8 cellular contexts compared by ENCODE assay signal in genomic region chr4:174828845-174829701, GRCh38. TPM values are rescaled to one million over a fixed set of nuclear protein-coding genes. Genes with fewer than 3 reads are reported as not detected.
A peak's percentile ranks its signal among the peaks of the same experiment; 100 is the strongest.
DNase-seq lines count a peak whose midpoint lies in the region; ATAC-seq and TF ChIP-seq lines count a peak whose summit lies in the region.

TSS of gene GLRA3 (minus strand) at chr4:174829247. CDS start at chr4:174828811, 436 bp downstream.

- no peak within 1 kb of the TSS for H3K27ac ChIP-seq in cardiac muscle cell
- no peak within 1 kb of the TSS for H3K27ac ChIP-seq in right atrium auricular region
- H3K27ac ChIP-seq in adrenal gland = peak within 1 kb of the TSS in 1 of 5 donors; percentile 53
- no peak within 1 kb of the TSS for H3K27ac ChIP-seq in ascending aorta

- peak; percentile 44 to 89 for DNase-seq in cardiac muscle cell (ENCODE audit: low read depth in 1 of 2, low spot score in 1 of 2)
- DNase-seq in right atrium auricular region (ENCODE audit: low spot score) = no peak
- peak; percentile 90 for DNase-seq in NCI-H2227 treated with DMSO at 0.1 percent for 48 hours (lab: John Stamatoyannopoulos, UW)
- peak in 6 of 7 donors; percentile 15 to 91 (median 25) for DNase-seq in adrenal gland
- DNase-seq in iPS DF 19.7 (ENCODE audit: low read depth, low spot score) = peak; percentile 90
- no peak for DNase-seq in ascending aorta (ENCODE audit: low spot score in 2 of 2)

- TF ChIP-seq CTCF in cardiac muscle cell (IDR thresholded peaks at IDR 0.05; ENCODE audit: low read depth, low read length) = no peak
- no peak for TF ChIP-seq CTCF in right atrium auricular region (IDR thresholded peaks at IDR 0.05)
- TF ChIP-seq CTCF in adrenal gland (IDR thresholded peaks at IDR 0.05) = no peak
- TF ChIP-seq CTCF in ascending aorta (IDR thresholded peaks at IDR 0.05) = no peak

- H3K4me1 ChIP-seq in cardiac muscle cell (ENCODE audit: low read depth) (peaks cover 4% of the 10 kb centered on the region), right atrium auricular region (no peaks in the 10 kb centered on the region), adrenal gland (replicated peaks in 1 of 2) (no peaks in the 10 kb centered on the region), skeletal muscle satellite cell (ENCODE audit: control insufficient read depth, insufficient read depth, low read length) (no peaks in the 10 kb centered on the region), ascending aorta (no peaks in the 10 kb centered on the region)

- peak within 1 kb of the TSS; percentile 39 for H3K4me3 ChIP-seq in cardiac muscle cell
- no peak within 1 kb of the TSS for H3K4me3 ChIP-seq in right atrium auricular region
- peak within 1 kb of the TSS in 1 of 4 donors; percentile 6 for H3K4me3 ChIP-seq in adrenal gland
- peak within 1 kb of the TSS; percentile 57 for H3K4me3 ChIP-seq in skeletal muscle satellite cell (ENCODE audit: low read length)
- peak within 1 kb of the TSS in 1 of 2 donors; percentile 38 for H3K4me3 ChIP-seq in ascending aorta

- intact Hi-C loops in adrenal gland (cut with DNase I) = no loop called here
- intact Hi-C loops in ascending aorta (cut with DNase I) = no loop called here

- no peaks in the 10 kb centered on the region for H3K36me3 ChIP-seq in cardiac muscle cell
- no peaks in the 10 kb centered on the region for H3K36me3 ChIP-seq in right atrium auricular region
- H3K36me3 ChIP-seq in adrenal gland (replicated peaks in 1 of 2) = no peaks in the 10 kb centered on the region
- H3K36me3 ChIP-seq in skeletal muscle satellite cell (ENCODE audit: insufficient read depth, low read length) = no peaks in the 10 kb centered on the region
- H3K36me3 ChIP-seq in ascending aorta = no peaks in the 10 kb centered on the region

- ATAC-seq in HG02981 (IDR thresholded peaks at IDR 0.05; ENCODE audit: unreplicated experiment) = peak; percentile 77

- WGBS in adrenal gland, 4 donors = 1 to 6% (median 2%) methylated on average over 29 to 40 of the region's 40 CpGs

- no peaks in the 10 kb centered on the region for H3K27me3 ChIP-seq in cardiac muscle cell
- H3K27me3 ChIP-seq in right atrium auricular region = no peaks in the 10 kb centered on the region
- no peaks in the 10 kb centered on the region for H3K27me3 ChIP-seq in adrenal gland
- no peaks in the 10 kb centered on the region for H3K27me3 ChIP-seq in skeletal muscle satellite cell (ENCODE audit: control insufficient read depth, insufficient read depth, low read length)
- H3K27me3 ChIP-seq in ascending aorta = no peaks in the 10 kb centered on the region

- no peaks in the 10 kb centered on the region for H3K9me3 ChIP-seq in cardiac muscle cell (ENCODE audit: low read depth)
- no peaks in the 10 kb centered on the region for H3K9me3 ChIP-seq in right atrium auricular region
- no peaks in the 10 kb centered on the region for H3K9me3 ChIP-seq in adrenal gland (replicated peaks in 1 of 3)
- no peaks in the 10 kb centered on the region for H3K9me3 ChIP-seq in skeletal muscle satellite cell (replicated peaks; ENCODE audit: low read length)
- H3K9me3 ChIP-seq in ascending aorta = no peaks in the 10 kb centered on the region

- peak in 1 of 2 donors; percentile 21 for TF ChIP-seq POLR2A in adrenal gland (IDR thresholded peaks at IDR 0.05)

- H3K9ac ChIP-seq in skeletal muscle satellite cell (ENCODE audit: low read depth, low read length) = no peak within 1 kb of the TSS

- H3K4me2 ChIP-seq in skeletal muscle satellite cell (ENCODE audit: low read length) = peak within 1 kb of the TSS; percentile 70

RNA-seq across cellular contexts. Expression of gene GLRA3, which starts in this region (rescaled TPM):
- total RNA-seq in cardiac muscle cell (not detected in 2 replicates), right atrium auricular region (not detected), adrenal gland (1 to 10 TPM in 3 of 8 donors, under 1 TPM in 2, not detected in 3; 0.03 to 2.2 (median 1.3) TPM), ascending aorta (not detected)
- polyA plus RNA-seq in cardiac muscle cell (not detected in 2 replicates), adrenal gland (1 to 10 TPM in 1 of 3 donors, under 1 TPM in 2; 0.13 to 2.1 (median 0.24) TPM)
- total RNA-seq in skeletal muscle satellite cell (2012; rRNA removed) = under 0.01 TPM in 2 replicates

Comparison
In these comparisons a context has a peak if more than half of its experiments do, and no peak if none do; other contexts are left out.
1. Peak in DNase-seq and H3K4me3 ChIP-seq in cardiac muscle cell; RNA of the gene not detected or under 1 TPM.
2. DNase-seq: peak in NCI-H2227 treated with DMSO at 0.1 percent for 48 hours (single experiment), adrenal gland (6 of 7) and iPS DF 19.7 (single experiment); none in right atrium auricular region (single experiment) and ascending aorta (0 of 2).